In the genomic region with DNA sequence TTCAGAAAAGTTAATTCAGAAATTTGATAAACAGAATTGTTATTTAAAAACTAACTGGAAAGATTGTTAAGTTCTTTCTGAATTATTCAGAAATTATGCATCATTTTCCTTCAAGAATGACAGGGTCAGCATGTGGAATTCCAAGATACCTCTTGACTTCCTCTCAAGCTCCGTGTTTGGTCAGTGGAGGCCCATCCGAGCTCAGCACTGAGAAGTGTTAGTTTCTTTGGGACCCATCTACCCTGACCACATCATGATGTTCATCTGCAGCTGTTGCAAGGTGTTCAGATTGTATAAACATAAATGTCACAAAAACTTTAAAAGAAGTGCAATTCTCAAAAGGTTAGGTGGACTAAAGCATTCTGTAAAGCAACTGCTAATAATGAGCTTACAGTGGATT, we compare ENCODE assay signal across 18 cellular contexts.
"Had no signal": no experiment of that assay in that cellular context is flagged by ENCODE, and none has a peak within 500 bp of the region (broad histone marks: within the 10 kb centered on the region; RNA-seq: fewer than 3 reads in every experiment).

No MANE protein-coding gene starts in this region.

- DNase-seq: cortex of kidney; dorsolateral prefrontal cortex; effector CD8-positive, alpha-beta T cell; gastrocnemius medialis; heart right ventricle; hypothalamus; islet precursor cell; mammary epithelial cell; natural killer cell; small intestine; stimulated activated CD4-positive, alpha-beta T cell treated with anti-CD3 and anti-CD28 coated beads, Interleukin-12 subunit alpha, Interleukin-12 subunit beta, amount 100 ng/mL, for 4 hours; stimulated activated naive CD4-positive, alpha-beta T cell treated with Interleukin-2 at 50 U/mL for 16 hours; thyroid gland had no signal

- ATAC-seq: gastrocnemius medialis, heart right ventricle, left lobe of liver, natural killer cell had no signal

- H3K27me3 Mint-ChIP-seq: type B pancreatic cell had no signal

- H3K4me3 Mint-ChIP-seq: natural killer cell, neural crest cell, type B pancreatic cell had no signal

- H3K9me3 Mint-ChIP-seq: natural killer cell, neural crest cell, type B pancreatic cell had no signal

- H3K4me1 Mint-ChIP-seq: neural crest cell had no signal

- FAIRE-seq: endometrium, small intestine, urothelium cell line had no signal
